Comparison of ENCODE assay signal across 13 cellular contexts in genomic region chr10:115566867-115567266, GRCh38.
"Had no signal": no experiment of that assay in that cellular context is flagged by ENCODE, and none has a peak within 500 bp of the region (broad histone marks: within the 10 kb centered on the region; RNA-seq: fewer than 3 reads in every experiment).

No MANE protein-coding gene starts in this region.

- H3K4me3 ChIP-seq: ascending aorta, lung, right atrium auricular region, tibial artery had no signal

- H3K9me3 Mint-ChIP-seq: activated naive CD8-positive, alpha-beta T cell treated with anti-CD3 and anti-CD28 coated beads, Interleukin-2, amount 10 ng/mL, durations not matched to agents 7 days and 5 days; endodermal cell had no signal

- ATAC-seq: activated T-cell treated with anti-CD3 and anti-CD28 coated beads, Interleukin-2, amount 50 U/mL, for 72 hours; natural killer cell had no signal

- H3K36me3 ChIP-seq: ascending aorta, right atrium auricular region, tibial artery had no signal

- H3K27ac ChIP-seq: ascending aorta, right atrium auricular region, tibial artery had no signal

- H3K4me3 Mint-ChIP-seq: activated CD4-positive, alpha-beta memory T cell treated with anti-CD3 and anti-CD28 coated beads for 36 hours; activated naive CD8-positive, alpha-beta T cell treated with anti-CD3 and anti-CD28 coated beads, Interleukin-2, amount 10 ng/mL, durations not matched to agents 7 days and 5 days; activated T-cell treated with anti-CD3 and anti-CD28 coated beads, Interleukin-2, amount 50 U/mL, for 72 hours; endodermal cell; natural killer cell had no signal

- H3K27ac Mint-ChIP-seq: activated CD4-positive, alpha-beta memory T cell treated with anti-CD3 and anti-CD28 coated beads for 36 hours; activated naive CD8-positive, alpha-beta T cell treated with anti-CD3 and anti-CD28 coated beads, Interleukin-2, amount 10 ng/mL, durations not matched to agents 7 days and 5 days; activated T-cell treated with anti-CD3 and anti-CD28 coated beads, Interleukin-2, amount 50 U/mL, for 72 hours; endodermal cell; natural killer cell had no signal

- H3K27me3 Mint-ChIP-seq: activated CD4-positive, alpha-beta memory T cell treated with anti-CD3 and anti-CD28 coated beads for 36 hours; activated naive CD8-positive, alpha-beta T cell treated with anti-CD3 and anti-CD28 coated beads, Interleukin-2, amount 10 ng/mL, durations not matched to agents 7 days and 5 days had no signal

- H3K9me3 ChIP-seq: ascending aorta, right atrium auricular region, tibial artery had no signal

- H3K36me3 Mint-ChIP-seq: activated CD4-positive, alpha-beta memory T cell treated with anti-CD3 and anti-CD28 coated beads for 36 hours; activated naive CD8-positive, alpha-beta T cell treated with anti-CD3 and anti-CD28 coated beads, Interleukin-2, amount 10 ng/mL, durations not matched to agents 7 days and 5 days; natural killer cell had no signal

- H3K27me3 ChIP-seq: ascending aorta, right atrium auricular region, tibial artery had no signal

- DNase-seq: activated CD4-positive, alpha-beta memory T cell treated with anti-CD3 and anti-CD28 coated beads for 36 hours; activated gamma-delta T cell treated with Interleukin-2 at 50 U/mL for 16 hours; activated naive CD8-positive, alpha-beta T cell treated with anti-CD3 and anti-CD28 coated beads, Interleukin-2, amount 10 ng/mL, durations not matched to agents 7 days and 5 days; activated T-cell treated with anti-CD3 and anti-CD28 coated beads, Interleukin-2, amount 50 U/mL, for 72 hours; endodermal cell; hippocampal formation; natural killer cell; posterior cingulate gyrus; small intestine; tibial artery had no signal

- H3K4me1 ChIP-seq: ascending aorta, right atrium auricular region, tibial artery had no signal

- H3K4me1 Mint-ChIP-seq: activated naive CD8-positive, alpha-beta T cell treated with anti-CD3 and anti-CD28 coated beads, Interleukin-2, amount 10 ng/mL, durations not matched to agents 7 days and 5 days; natural killer cell had no signal
